1 cellular context compared by ENCODE assay signal in the genomic region with DNA sequence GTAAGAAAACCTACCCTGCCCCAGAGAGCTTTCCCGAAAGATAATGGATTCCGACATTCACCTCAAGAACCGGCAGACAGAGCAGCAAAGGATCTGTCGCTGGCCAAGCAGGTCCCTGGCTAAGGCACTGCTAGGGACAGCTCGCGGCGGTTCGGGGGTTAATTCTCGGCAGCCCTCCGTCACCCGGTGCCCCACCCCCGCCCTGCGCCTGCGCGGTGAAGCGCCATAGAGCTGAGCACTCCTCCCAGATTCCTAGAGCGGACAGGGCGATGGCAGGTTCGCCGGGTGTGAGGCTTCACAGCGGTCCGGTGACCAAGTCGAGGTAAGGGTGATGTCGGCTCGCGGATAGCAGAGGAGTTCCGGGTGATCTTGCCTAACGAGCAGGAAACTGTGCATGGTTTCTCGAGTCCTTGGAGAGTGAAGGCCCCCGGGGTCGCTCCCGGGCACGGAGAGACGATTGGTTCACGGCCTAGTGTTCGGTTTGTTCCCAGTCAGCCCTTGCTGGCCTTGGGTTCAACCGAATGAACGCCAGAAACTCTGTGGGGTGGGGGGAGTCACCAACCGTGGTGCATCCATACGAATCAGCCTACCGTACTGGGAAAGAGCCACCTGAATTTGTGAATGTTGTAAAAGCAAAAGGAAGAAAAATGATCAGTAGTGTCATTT.
A peak's percentile ranks its signal among the peaks of the same experiment; 100 is the strongest.
TF ChIP-seq lines count a peak whose summit lies in the region.

A gene (minus strand): TSS at position 160 of the 666 bp plus-strand sequence. CDS start 25,877 bp downstream, outside the sequence.

TF ChIP-seq in HepG2, 621 proteins besides CTCF, POLR2A, EP300 and RAD21 (continued from another document and continues in another):
- TF ChIP-seq, protein P1, sequence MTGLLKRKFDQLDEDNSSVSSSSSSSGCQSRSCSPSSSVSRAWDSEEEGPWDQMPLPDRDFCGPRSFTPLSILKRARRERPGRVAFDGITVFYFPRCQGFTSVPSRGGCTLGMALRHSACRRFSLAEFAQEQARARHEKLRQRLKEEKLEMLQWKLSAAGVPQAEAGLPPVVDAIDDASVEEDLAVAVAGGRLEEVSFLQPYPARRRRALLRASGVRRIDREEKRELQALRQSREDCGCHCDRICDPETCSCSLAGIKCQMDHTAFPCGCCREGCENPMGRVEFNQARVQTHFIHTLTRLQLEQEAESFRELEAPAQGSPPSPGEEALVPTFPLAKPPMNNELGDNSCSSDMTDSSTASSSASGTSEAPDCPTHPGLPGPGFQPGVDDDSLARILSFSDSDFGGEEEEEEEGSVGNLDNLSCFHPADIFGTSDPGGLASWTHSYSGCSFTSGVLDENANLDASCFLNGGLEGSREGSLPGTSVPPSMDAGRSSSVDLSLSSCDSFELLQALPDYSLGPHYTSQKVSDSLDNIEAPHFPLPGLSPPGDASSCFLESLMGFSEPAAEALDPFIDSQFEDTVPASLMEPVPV (CRISPR knock-in tag; IDR thresholded peaks at IDR 0.05): no peak
- peak; percentile 49 for TF ChIP-seq SP2 (CRISPR knock-in tag; IDR thresholded peaks at IDR 0.05)
- peak; percentile 73; the same call in 1 of the 2 replicates for TF ChIP-seq BCL6 (CRISPR knock-in tag; IDR thresholded peaks at IDR 0.05)
- TF ChIP-seq MBD4 (IDR thresholded peaks at IDR 0.05; ENCODE audit: borderline replicate concordance, low read length): no peak
- TF ChIP-seq, protein P2, sequence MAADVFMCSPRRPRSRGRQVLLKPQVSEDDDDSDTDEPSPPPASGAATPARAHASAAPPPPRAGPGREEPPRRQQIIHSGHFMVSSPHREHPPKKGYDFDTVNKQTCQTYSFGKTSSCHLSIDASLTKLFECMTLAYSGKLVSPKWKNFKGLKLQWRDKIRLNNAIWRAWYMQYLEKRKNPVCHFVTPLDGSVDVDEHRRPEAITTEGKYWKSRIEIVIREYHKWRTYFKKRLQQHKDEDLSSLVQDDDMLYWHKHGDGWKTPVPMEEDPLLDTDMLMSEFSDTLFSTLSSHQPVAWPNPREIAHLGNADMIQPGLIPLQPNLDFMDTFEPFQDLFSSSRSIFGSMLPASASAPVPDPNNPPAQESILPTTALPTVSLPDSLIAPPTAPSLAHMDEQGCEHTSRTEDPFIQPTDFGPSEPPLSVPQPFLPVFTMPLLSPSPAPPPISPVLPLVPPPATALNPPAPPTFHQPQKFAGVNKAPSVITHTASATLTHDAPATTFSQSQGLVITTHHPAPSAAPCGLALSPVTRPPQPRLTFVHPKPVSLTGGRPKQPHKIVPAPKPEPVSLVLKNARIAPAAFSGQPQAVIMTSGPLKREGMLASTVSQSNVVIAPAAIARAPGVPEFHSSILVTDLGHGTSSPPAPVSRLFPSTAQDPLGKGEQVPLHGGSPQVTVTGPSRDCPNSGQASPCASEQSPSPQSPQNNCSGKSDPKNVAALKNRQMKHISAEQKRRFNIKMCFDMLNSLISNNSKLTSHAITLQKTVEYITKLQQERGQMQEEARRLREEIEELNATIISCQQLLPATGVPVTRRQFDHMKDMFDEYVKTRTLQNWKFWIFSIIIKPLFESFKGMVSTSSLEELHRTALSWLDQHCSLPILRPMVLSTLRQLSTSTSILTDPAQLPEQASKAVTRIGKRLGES (CRISPR knock-in tag; IDR thresholded peaks at IDR 0.05; ENCODE audit: borderline replicate concordance): 0 out of 2 replicates have a peak, but pooled peaks have one; percentile 15
- TF ChIP-seq ZNF530 (CRISPR knock-in tag; IDR thresholded peaks at IDR 0.05; ENCODE audit: low read depth): peak; percentile 90; the same call in 1 of the 2 replicates
- TF ChIP-seq RFX3 (CRISPR knock-in tag; IDR thresholded peaks at IDR 0.05): no peak
- TF ChIP-seq NFATC3 (CRISPR knock-in tag; IDR thresholded peaks at IDR 0.05): no peak
- TF ChIP-seq, protein P3, sequence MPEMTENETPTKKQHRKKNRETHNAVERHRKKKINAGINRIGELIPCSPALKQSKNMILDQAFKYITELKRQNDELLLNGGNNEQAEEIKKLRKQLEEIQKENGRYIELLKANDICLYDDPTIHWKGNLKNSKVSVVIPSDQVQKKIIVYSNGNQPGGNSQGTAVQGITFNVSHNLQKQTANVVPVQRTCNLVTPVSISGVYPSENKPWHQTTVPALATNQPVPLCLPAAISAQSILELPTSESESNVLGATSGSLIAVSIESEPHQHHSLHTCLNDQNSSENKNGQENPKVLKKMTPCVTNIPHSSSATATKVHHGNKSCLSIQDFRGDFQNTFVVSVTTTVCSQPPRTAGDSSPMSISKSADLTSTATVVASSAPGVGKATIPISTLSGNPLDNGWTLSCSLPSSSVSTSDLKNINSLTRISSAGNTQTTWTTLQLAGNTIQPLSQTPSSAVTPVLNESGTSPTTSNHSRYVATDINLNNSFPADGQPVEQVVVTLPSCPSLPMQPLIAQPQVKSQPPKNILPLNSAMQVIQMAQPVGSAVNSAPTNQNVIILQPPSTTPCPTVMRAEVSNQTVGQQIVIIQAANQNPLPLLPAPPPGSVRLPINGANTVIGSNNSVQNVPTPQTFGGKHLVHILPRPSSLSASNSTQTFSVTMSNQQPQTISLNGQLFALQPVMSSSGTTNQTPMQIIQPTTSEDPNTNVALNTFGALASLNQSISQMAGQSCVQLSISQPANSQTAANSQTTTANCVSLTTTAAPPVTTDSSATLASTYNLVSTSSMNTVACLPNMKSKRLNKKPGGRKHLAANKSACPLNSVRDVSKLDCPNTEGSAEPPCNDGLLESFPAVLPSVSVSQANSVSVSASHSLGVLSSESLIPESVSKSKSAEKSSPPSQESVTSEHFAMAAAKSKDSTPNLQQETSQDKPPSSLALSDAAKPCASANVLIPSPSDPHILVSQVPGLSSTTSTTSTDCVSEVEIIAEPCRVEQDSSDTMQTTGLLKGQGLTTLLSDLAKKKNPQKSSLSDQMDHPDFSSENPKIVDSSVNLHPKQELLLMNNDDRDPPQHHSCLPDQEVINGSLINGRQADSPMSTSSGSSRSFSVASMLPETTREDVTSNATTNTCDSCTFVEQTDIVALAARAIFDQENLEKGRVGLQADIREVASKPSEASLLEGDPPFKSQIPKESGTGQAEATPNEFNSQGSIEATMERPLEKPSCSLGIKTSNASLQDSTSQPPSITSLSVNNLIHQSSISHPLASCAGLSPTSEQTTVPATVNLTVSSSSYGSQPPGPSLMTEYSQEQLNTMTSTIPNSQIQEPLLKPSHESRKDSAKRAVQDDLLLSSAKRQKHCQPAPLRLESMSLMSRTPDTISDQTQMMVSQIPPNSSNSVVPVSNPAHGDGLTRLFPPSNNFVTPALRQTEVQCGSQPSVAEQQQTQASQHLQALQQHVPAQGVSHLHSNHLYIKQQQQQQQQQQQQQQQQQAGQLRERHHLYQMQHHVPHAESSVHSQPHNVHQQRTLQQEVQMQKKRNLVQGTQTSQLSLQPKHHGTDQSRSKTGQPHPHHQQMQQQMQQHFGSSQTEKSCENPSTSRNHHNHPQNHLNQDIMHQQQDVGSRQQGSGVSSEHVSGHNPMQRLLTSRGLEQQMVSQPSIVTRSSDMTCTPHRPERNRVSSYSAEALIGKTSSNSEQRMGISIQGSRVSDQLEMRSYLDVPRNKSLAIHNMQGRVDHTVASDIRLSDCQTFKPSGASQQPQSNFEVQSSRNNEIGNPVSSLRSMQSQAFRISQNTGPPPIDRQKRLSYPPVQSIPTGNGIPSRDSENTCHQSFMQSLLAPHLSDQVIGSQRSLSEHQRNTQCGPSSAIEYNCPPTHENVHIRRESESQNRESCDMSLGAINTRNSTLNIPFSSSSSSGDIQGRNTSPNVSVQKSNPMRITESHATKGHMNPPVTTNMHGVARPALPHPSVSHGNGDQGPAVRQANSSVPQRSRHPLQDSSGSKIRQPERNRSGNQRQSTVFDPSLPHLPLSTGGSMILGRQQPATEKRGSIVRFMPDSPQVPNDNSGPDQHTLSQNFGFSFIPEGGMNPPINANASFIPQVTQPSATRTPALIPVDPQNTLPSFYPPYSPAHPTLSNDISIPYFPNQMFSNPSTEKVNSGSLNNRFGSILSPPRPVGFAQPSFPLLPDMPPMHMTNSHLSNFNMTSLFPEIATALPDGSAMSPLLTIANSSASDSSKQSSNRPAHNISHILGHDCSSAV (CRISPR knock-in tag; IDR thresholded peaks at IDR 0.05; ENCODE audit: borderline replicate concordance): no peak
- 0 out of 2 replicates have a peak, but pooled peaks have one; percentile 34 for TF ChIP-seq ZFP1 (CRISPR knock-in tag; IDR thresholded peaks at IDR 0.05)
- no peak for TF ChIP-seq ZBTB42 (CRISPR knock-in tag; IDR thresholded peaks at IDR 0.05)
- peak; percentile 84 for TF ChIP-seq TAF1 (CRISPR knock-in tag; IDR thresholded peaks at IDR 0.05)
- TF ChIP-seq ZNF552 (CRISPR knock-in tag; IDR thresholded peaks at IDR 0.05; ENCODE audit: borderline replicate concordance): peak; percentile 87; the same call in 1 of the 2 replicates
- TF ChIP-seq REPIN1 (CRISPR knock-in tag; IDR thresholded peaks at IDR 0.05; ENCODE audit: borderline replicate concordance, low read depth): peak; percentile 73; the same call in 1 of the 2 replicates
- TF ChIP-seq ZNF768 (CRISPR knock-in tag; IDR thresholded peaks at IDR 0.05): peak; percentile 84
- TF ChIP-seq ZMYM4 (CRISPR knock-in tag; IDR thresholded peaks at IDR 0.05): peak; percentile 97
- TF ChIP-seq, protein P4, sequence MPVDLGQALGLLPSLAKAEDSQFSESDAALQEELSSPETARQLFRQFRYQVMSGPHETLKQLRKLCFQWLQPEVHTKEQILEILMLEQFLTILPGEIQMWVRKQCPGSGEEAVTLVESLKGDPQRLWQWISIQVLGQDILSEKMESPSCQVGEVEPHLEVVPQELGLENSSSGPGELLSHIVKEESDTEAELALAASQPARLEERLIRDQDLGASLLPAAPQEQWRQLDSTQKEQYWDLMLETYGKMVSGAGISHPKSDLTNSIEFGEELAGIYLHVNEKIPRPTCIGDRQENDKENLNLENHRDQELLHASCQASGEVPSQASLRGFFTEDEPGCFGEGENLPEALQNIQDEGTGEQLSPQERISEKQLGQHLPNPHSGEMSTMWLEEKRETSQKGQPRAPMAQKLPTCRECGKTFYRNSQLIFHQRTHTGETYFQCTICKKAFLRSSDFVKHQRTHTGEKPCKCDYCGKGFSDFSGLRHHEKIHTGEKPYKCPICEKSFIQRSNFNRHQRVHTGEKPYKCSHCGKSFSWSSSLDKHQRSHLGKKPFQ (CRISPR knock-in tag; IDR thresholded peaks at IDR 0.05; ENCODE audit: insufficient replicate concordance): no peak
- TF ChIP-seq, protein P5, sequence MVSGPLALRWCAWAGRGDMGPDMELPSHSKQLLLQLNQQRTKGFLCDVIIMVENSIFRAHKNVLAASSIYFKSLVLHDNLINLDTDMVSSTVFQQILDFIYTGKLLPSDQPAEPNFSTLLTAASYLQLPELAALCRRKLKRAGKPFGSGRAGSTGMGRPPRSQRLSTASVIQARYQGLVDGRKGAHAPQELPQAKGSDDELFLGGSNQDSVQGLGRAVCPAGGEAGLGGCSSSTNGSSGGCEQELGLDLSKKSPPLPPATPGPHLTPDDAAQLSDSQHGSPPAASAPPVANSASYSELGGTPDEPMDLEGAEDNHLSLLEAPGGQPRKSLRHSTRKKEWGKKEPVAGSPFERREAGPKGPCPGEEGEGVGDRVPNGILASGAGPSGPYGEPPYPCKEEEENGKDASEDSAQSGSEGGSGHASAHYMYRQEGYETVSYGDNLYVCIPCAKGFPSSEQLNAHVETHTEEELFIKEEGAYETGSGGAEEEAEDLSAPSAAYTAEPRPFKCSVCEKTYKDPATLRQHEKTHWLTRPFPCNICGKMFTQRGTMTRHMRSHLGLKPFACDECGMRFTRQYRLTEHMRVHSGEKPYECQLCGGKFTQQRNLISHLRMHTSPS (CRISPR knock-in tag; IDR thresholded peaks at IDR 0.05; ENCODE audit: low read depth): peak; percentile 72
- TF ChIP-seq ZFP41 (CRISPR knock-in tag; IDR thresholded peaks at IDR 0.05; ENCODE audit: borderline replicate concordance): peak; percentile 92; the same call in 1 of the 2 replicates
- no peak for TF ChIP-seq SNAI1 (CRISPR knock-in tag; IDR thresholded peaks at IDR 0.05; ENCODE audit: borderline replicate concordance)
- peak; percentile 92; the same call in 1 of the 2 replicates for TF ChIP-seq KAT7 (CRISPR knock-in tag; IDR thresholded peaks at IDR 0.05; ENCODE audit: borderline replicate concordance)
- TF ChIP-seq ZBTB7A (CRISPR knock-in tag; IDR thresholded peaks at IDR 0.05): peak; percentile 69; the same call in 1 of the 2 replicates
- TF ChIP-seq ZNF431 (CRISPR knock-in tag; IDR thresholded peaks at IDR 0.05; ENCODE audit: borderline replicate concordance, low read depth): peak; percentile 90
- peak; percentile 73; the same call in 1 of the 2 replicates for TF ChIP-seq ZNF792 (CRISPR knock-in tag; IDR thresholded peaks at IDR 0.05)
- TF ChIP-seq, protein P6, sequence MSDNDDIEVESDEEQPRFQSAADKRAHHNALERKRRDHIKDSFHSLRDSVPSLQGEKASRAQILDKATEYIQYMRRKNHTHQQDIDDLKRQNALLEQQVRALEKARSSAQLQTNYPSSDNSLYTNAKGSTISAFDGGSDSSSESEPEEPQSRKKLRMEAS (IDR thresholded peaks at IDR 0.05): peak; percentile 79
- TF ChIP-seq JARID2 (CRISPR knock-in tag; IDR thresholded peaks at IDR 0.05; ENCODE audit: insufficient replicate concordance): peak; percentile 8
- TF ChIP-seq KDM3A (CRISPR knock-in tag; IDR thresholded peaks at IDR 0.05; ENCODE audit: low read depth): no peak; the same call in 1 of the 2 replicates
- TF ChIP-seq TBX2 (CRISPR knock-in tag; IDR thresholded peaks at IDR 0.05; ENCODE audit: borderline replicate concordance): peak; percentile 81
- peak; percentile 98 for TF ChIP-seq ZNF446 (CRISPR knock-in tag; IDR thresholded peaks at IDR 0.05)
- TF ChIP-seq, protein P7, sequence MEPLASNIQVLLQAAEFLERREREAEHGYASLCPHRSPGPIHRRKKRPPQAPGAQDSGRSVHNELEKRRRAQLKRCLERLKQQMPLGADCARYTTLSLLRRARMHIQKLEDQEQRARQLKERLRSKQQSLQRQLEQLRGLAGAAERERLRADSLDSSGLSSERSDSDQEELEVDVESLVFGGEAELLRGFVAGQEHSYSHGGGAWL (CRISPR knock-in tag; IDR thresholded peaks at IDR 0.05): 0 out of 2 replicates have a peak, but pooled peaks have one; percentile 58
- TF ChIP-seq, protein P8, sequence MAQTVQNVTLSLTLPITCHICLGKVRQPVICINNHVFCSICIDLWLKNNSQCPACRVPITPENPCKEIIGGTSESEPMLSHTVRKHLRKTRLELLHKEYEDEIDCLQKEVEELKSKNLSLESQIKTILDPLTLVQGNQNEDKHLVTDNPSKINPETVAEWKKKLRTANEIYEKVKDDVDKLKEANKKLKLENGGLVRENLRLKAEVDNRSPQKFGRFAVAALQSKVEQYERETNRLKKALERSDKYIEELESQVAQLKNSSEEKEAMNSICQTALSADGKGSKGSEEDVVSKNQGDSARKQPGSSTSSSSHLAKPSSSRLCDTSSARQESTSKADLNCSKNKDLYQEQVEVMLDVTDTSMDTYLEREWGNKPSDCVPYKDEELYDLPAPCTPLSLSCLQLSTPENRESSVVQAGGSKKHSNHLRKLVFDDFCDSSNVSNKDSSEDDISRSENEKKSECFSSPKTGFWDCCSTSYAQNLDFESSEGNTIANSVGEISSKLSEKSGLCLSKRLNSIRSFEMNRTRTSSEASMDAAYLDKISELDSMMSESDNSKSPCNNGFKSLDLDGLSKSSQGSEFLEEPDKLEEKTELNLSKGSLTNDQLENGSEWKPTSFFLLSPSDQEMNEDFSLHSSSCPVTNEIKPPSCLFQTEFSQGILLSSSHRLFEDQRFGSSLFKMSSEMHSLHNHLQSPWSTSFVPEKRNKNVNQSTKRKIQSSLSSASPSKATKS (CRISPR knock-in tag; IDR thresholded peaks at IDR 0.05): peak; percentile 61; the same call in 1 of the 2 replicates
- TF ChIP-seq BHLHE40 (IDR thresholded peaks at IDR 0.05; ENCODE audit: low read length): peak; percentile 28; the same call in 1 of the 2 replicates
- TF ChIP-seq SAP130 (CRISPR knock-in tag; IDR thresholded peaks at IDR 0.05; ENCODE audit: low read depth): peak; percentile 94
- TF ChIP-seq MXD4 (CRISPR knock-in tag; IDR thresholded peaks at IDR 0.05): peak; percentile 43; the same call in 1 of the 2 replicates
- peak; percentile 87 for TF ChIP-seq PHF21A (CRISPR knock-in tag; IDR thresholded peaks at IDR 0.05)
- TF ChIP-seq SRSF1 (optimal IDR thresholded peaks at IDR 0.05; ENCODE audit: low read depth, low read length): no peak
- peak; percentile 62; the same call in 1 of the 2 replicates for TF ChIP-seq MED1 (CRISPR knock-in tag; IDR thresholded peaks at IDR 0.05)
- TF ChIP-seq ZNF670 (CRISPR knock-in tag; IDR thresholded peaks at IDR 0.05; ENCODE audit: borderline replicate concordance): peak; percentile 98
